ENCODE assay signal across 26 cellular contexts in the genomic region with DNA sequence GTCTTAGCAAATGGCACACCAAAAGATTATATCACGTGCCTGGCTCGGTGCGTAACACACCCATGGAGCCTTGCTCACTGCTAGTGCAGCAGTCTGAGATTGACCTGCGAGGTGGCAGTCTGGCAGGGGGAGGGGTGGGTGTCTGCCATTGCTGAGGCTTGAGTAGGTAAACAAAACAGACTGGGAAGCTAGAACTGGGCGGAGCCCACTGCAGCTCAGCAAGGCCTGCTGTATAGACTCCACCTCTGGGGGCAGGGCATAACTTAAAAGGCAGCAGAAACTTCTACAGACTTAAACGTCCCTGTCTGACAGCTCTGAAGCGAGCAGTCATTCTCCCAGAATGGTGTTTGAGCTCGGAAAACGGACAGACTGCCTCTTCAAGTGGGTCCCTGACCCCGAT. TPM values are rescaled to one million over a fixed set of nuclear protein-coding genes. Genes with fewer than 3 reads are reported as not detected.
DNase-seq lines count a peak whose midpoint lies in the region; ATAC-seq, FAIRE-seq and TF ChIP-seq lines count a peak whose summit lies in the region.
"Had no signal": no experiment of that assay in that cellular context is flagged by ENCODE, and none has a peak within 500 bp of the region (broad histone marks: within the 10 kb centered on the region; RNA-seq: fewer than 3 reads in every experiment).

No MANE protein-coding gene starts in this region.

- H3K27ac ChIP-seq in HepG2 (ENCODE audit: extremely low read length, insufficient read depth, low read length) (no peak overlapping the region), right lobe of liver (no peak overlapping the region), esophagus muscularis mucosa (replicated peaks in 1 of 4) (no peak overlapping the region), stomach (no peak overlapping the region), uterus (no peak overlapping the region), MM.1S (ENCODE audit: low read length) (no peak overlapping the region)
- H3K27ac ChIP-seq: prostate gland, SK-N-MC, tibial nerve had no signal

- no peak for TF ChIP-seq EP300 in HepG2 (IDR thresholded peaks at IDR 0.05; ENCODE audit: low read depth in 2 of 2, low read length in 2 of 2)
- no peak for TF ChIP-seq EP300 in HepG2 (CRISPR knock-in tag; IDR thresholded peaks at IDR 0.05; ENCODE audit: borderline replicate concordance)
- no peak for TF ChIP-seq EP300 in esophagus muscularis mucosa (IDR thresholded peaks at IDR 0.05)
- TF ChIP-seq EP300 in stomach (IDR thresholded peaks at IDR 0.05) = no peak

- H4K20me1 ChIP-seq in HepG2 (ENCODE audit: insufficient read depth, low read length) (no peaks in the 10 kb centered on the region), MM.1S (ENCODE audit: insufficient read depth, low read length) (no peaks in the 10 kb centered on the region)

- TF ChIP-seq CTCF in HepG2 (CRISPR knock-in tag; IDR thresholded peaks at IDR 0.05) = no peak
- TF ChIP-seq CTCF in right lobe of liver (IDR thresholded peaks at IDR 0.05) = no peak
- no peak for TF ChIP-seq CTCF in esophagus muscularis mucosa (IDR thresholded peaks at IDR 0.05)
- no peak for TF ChIP-seq CTCF in stomach (IDR thresholded peaks at IDR 0.05)
- TF ChIP-seq CTCF in uterus (IDR thresholded peaks at IDR 0.05) = no peak
- TF ChIP-seq CTCF in MM.1S (IDR thresholded peaks at IDR 0.05; ENCODE audit: low read length) = no peak

- no peak for TF ChIP-seq RAD21 in HepG2 (CRISPR knock-in tag; IDR thresholded peaks at IDR 0.05)

- TF ChIP-seq POLR2A in HepG2 (IDR thresholded peaks at IDR 0.05; ENCODE audit: insufficient read depth in 1 of 2, low read depth in 2 of 2, low read length in 2 of 2) (no peak), right lobe of liver (IDR thresholded peaks at IDR 0.05) (no peak), esophagus muscularis mucosa (IDR thresholded peaks at IDR 0.05; ENCODE audit: low read depth) (no peak), stomach (IDR thresholded peaks at IDR 0.05) (no peak), uterus (IDR thresholded peaks at IDR 0.05) (no peak)

- POLR2A ChIA-PET in HepG2 (lab: Yijun Ruan, JAX) = no interaction called here

- FAIRE-seq in HepG2 (lab: Jason Lieb, UNC) = no peak
- FAIRE-seq: G401.6 had no signal

- no peaks in the 10 kb centered on the region for H3K27me3 ChIP-seq in HepG2 (ENCODE audit: control insufficient read depth in 1 of 2, insufficient read depth in 2 of 2, low read length in 2 of 2)
- no peaks in the 10 kb centered on the region for H3K27me3 ChIP-seq in right lobe of liver
- H3K27me3 ChIP-seq in esophagus muscularis mucosa = no peaks in the 10 kb centered on the region
- H3K27me3 ChIP-seq in stomach = no peaks in the 10 kb centered on the region
- no peaks in the 10 kb centered on the region for H3K27me3 ChIP-seq in uterus
- H3K27me3 ChIP-seq in MM.1S (replicated peaks; ENCODE audit: insufficient read depth, low read length) = no peaks in the 10 kb centered on the region
- H3K27me3 ChIP-seq: tibial nerve had no signal

- H3K79me2 ChIP-seq in HepG2 (ENCODE audit: insufficient read depth, low read length) (no peaks in the 10 kb centered on the region), MM.1S (ENCODE audit: low read length) (no peaks in the 10 kb centered on the region)

- no peak overlapping the region for H3K9ac ChIP-seq in HepG2 (ENCODE audit: insufficient read depth, low read depth, low read length)
- no peak overlapping the region for H3K9ac ChIP-seq in MM.1S (ENCODE audit: low read length)

- DNase-seq in HepG2 (ENCODE audit: low spot score) = peak; percentile 55
- DNase-seq in right lobe of liver = no peak
- peak; percentile 6 for DNase-seq in NCI-H69 (lab: John Stamatoyannopoulos, UW)
- peak; percentile 74 for DNase-seq in esophagus muscularis mucosa (ENCODE audit: extremely low spot score)
- peak; percentile 27 for DNase-seq in stomach
- no peak for DNase-seq in AG08396 (ENCODE audit: low spot score)
- no peak for DNase-seq in uterus
- DNase-seq in MM.1S = no peak
- DNase-seq: activated CD4-positive, alpha-beta T cell treated with anti-CD3 and anti-CD28 coated beads for 48 hours; activated naive CD4-positive, alpha-beta T cell treated with Interleukin-2 at 50 U/mL for 16 hours; activated T-cell treated with anti-CD3 and anti-CD28 coated beads, Interleukin-2, amount 50 U/mL, for 48 hours; C1 segment of cervical spinal cord; effector CD8-positive, alpha-beta T cell; foreskin melanocyte; GOT3; hypothalamus; kidney glomerular epithelial cell; NCI-H2081; NCI-H446; T-helper 2 cell had no signal

- H2AFZ ChIP-seq in HepG2 (ENCODE audit: low read length) (no peak overlapping the region), MM.1S (ENCODE audit: low read length) (no peak overlapping the region)

- intact Hi-C loops in HepG2 (cut with micrococcal nuclease; ENCODE audit: unreplicated experiment) = no loop called here
- intact Hi-C loops in right lobe of liver (cut with DNase I) = no loop called here
- intact Hi-C loops in esophagus muscularis mucosa (cut with DNase I) = no loop called here
- intact Hi-C loops in stomach (cut with DNase I; ENCODE audit: low total_unique reads) = no loop called here
- intact Hi-C loops in uterus (cut with DNase I; ENCODE audit: low total_unique reads) = no loop called here

- 10% methylated on average over 7 of the region's 10 CpGs for WGBS in HepG2 (ENCODE audit: low lambda C conversion rate)
- 42% methylated on average over 7 of the region's 10 CpGs for WGBS in right lobe of liver (ENCODE audit: insufficient coverage, low coverage, low lambda C conversion rate, missing lambda C conversion rate)
- 87% methylated on average over 8 of the region's 10 CpGs for WGBS in esophagus muscularis mucosa
- 16 to 59% (median 55%) methylated on average over 10 of the region's 10 CpGs for WGBS in stomach, 5 donors

- CTCF ChIA-PET in HepG2 (lab: Yijun Ruan, JAX; ENCODE audit: low intra/inter-chr PET ratio, low total read pairs) = no interaction called here

- H3K4me2 ChIP-seq in HepG2 (ENCODE audit: low read depth, low read length) = peak overlapping the region; percentile 41
- H3K4me2 ChIP-seq in MM.1S (ENCODE audit: low read depth, low read length) = no peak overlapping the region

- in situ Hi-C loops in HepG2 (cut with HindIII; ENCODE audit: extremely low pct_ligation_motif_present, low pct_unique_long_range_greater_than_20kb) = no loop called here

- H3K36me3 ChIP-seq in HepG2 (replicated peaks in 1 of 2; ENCODE audit: control insufficient read depth in 1 of 2, insufficient read depth in 2 of 2, low read length in 2 of 2) (no peaks in the 10 kb centered on the region), right lobe of liver (no peaks in the 10 kb centered on the region), esophagus muscularis mucosa (no peaks in the 10 kb centered on the region), stomach (no peaks in the 10 kb centered on the region), uterus (no peaks in the 10 kb centered on the region), MM.1S (replicated peaks; ENCODE audit: insufficient read depth, low read length) (no peaks in the 10 kb centered on the region)
- H3K36me3 ChIP-seq: prostate gland, tibial nerve had no signal

- H3K9me3 ChIP-seq in HepG2 (ENCODE audit: low read length) (no peaks in the 10 kb centered on the region), right lobe of liver (no peaks in the 10 kb centered on the region), esophagus muscularis mucosa (no peaks in the 10 kb centered on the region), stomach (no peaks in the 10 kb centered on the region), uterus (no peaks in the 10 kb centered on the region), MM.1S (replicated peaks; ENCODE audit: insufficient read depth, low read length) (no peaks in the 10 kb centered on the region)
- H3K9me3 ChIP-seq: prostate gland, tibial nerve had no signal

- H3K9me2 ChIP-seq in MM.1S (replicated peaks; ENCODE audit: insufficient read depth, low read length) = no peaks in the 10 kb centered on the region

- BruUV-seq in HepG2 (replicated peaks; lab: Mats Ljungman, UMichigan) = no TSS peak

- no peaks in the 10 kb centered on the region for H3F3A ChIP-seq in MM.1S (ENCODE audit: insufficient read depth, low read length)

- H3K4me1 ChIP-seq in HepG2 (ENCODE audit: insufficient read depth, low read length) (no peaks in the 10 kb centered on the region), right lobe of liver (no peaks in the 10 kb centered on the region), esophagus muscularis mucosa (no peaks in the 10 kb centered on the region), stomach (no peaks in the 10 kb centered on the region), uterus (no peaks in the 10 kb centered on the region), MM.1S (ENCODE audit: low read length) (no peaks in the 10 kb centered on the region)
- H3K4me1 ChIP-seq: prostate gland, tibial nerve had no signal

- ATAC-seq in HepG2 = peak; percentile 98
- ATAC-seq in right lobe of liver = no peak

- H3K4me3 ChIP-seq in HepG2 (replicated peaks in 1 of 3; ENCODE audit: insufficient read depth in 1 of 3, low read depth in 2 of 3, low read length in 3 of 3) (no peak overlapping the region), right lobe of liver (no peak overlapping the region), esophagus muscularis mucosa (no peak overlapping the region), stomach (no peak overlapping the region), uterus (no peak overlapping the region), MM.1S (ENCODE audit: low read length) (no peak overlapping the region)
- H3K4me3 ChIP-seq: lung, prostate gland, SK-N-MC, tibial nerve had no signal

RNA-seq across cellular contexts. Expression of gene FSHR, which starts 55.9 kb away (rescaled TPM):
- not detected in 2 replicates for total RNA-seq in HepG2 (2016; rRNA removed; fragmentation: Illumina TruSeq; extraction: Trizol)
- not detected in 2 replicates for total RNA-seq in HepG2 (2016; cell fraction: cytosol; rRNA removed; fragmentation: Illumina TruSeq; extraction: Trizol; ENCODE audit: low read depth)
- total RNA-seq in HepG2 (2016; cell fraction: insoluble cytoplasmic fraction; rRNA removed; fragmentation: Illumina TruSeq; extraction: Trizol) = not detected in 2 replicates
- total RNA-seq in HepG2 (2016; cell fraction: membrane; rRNA removed; fragmentation: Illumina TruSeq; extraction: Trizol) = not detected in 2 replicates
- not detected in 2 replicates for total RNA-seq in HepG2 (2016; cell fraction: nucleus; rRNA removed; fragmentation: Illumina TruSeq; extraction: Trizol)
- polyA plus RNA-seq in HepG2 (2011; rRNA removed) = not detected in 2 replicates
- polyA plus RNA-seq in HepG2 (2011; cell fraction: cytosol; rRNA removed) = not detected in 2 replicates
- not detected in 2 replicates for polyA plus RNA-seq in HepG2 (2011; cell fraction: nucleus; rRNA removed)
- polyA plus RNA-seq in HepG2 (2012) = not detected in 2 replicates
- not detected in 2 replicates for polyA plus RNA-seq in HepG2 (2016; cell fraction: cytosol; fragmentation: Illumina TruSeq; extraction: Trizol; ENCODE audit: low read depth)
- not detected in 2 replicates for polyA plus RNA-seq in HepG2 (2016; cell fraction: insoluble cytoplasmic fraction; fragmentation: Illumina TruSeq; extraction: Trizol; ENCODE audit: low read depth)
- not detected in 2 replicates for polyA plus RNA-seq in HepG2 (2016; cell fraction: membrane; fragmentation: Illumina TruSeq; extraction: Trizol; ENCODE audit: low read depth)
- not detected in 2 replicates for polyA plus RNA-seq in HepG2 (2016; cell fraction: nucleus; fragmentation: Illumina TruSeq; extraction: Trizol; ENCODE audit: insufficient read depth, low read depth)
- polyA minus RNA-seq in HepG2 (2011; rRNA and poly(A)+ RNA removed; ENCODE audit: low replicate concordance) = not detected in 2 replicates
- polyA minus RNA-seq in HepG2 (2011; cell fraction: cytosol; rRNA and poly(A)+ RNA removed) = not detected in 2 replicates
- not detected in 2 replicates for polyA minus RNA-seq in HepG2 (2011; cell fraction: nucleus; rRNA and poly(A)+ RNA removed)
- total RNA-seq in right lobe of liver = under 1 TPM in 1 of 6 experiments, not detected in 5; 0.06 TPM
- total RNA-seq in esophagus muscularis mucosa = not detected
- total RNA-seq in stomach = not detected
- polyA plus RNA-seq in stomach = not detected
- total RNA-seq in uterus = not detected
- total RNA-seq: lung, RPMI7951, tibial nerve had no signal
- polyA plus RNA-seq: lung had no signal

Comparison
In these comparisons a context has a peak if more than half of its experiments do, and no peak if none do; other contexts are left out.
1. DNase-seq: peak in HepG2 (single experiment), NCI-H69 (single experiment), esophagus muscularis mucosa (single experiment) and stomach (single experiment); none in right lobe of liver (0 of 3), AG08396 (single experiment), uterus (0 of 2) and MM.1S (single experiment).